1 cellular context compared by ENCODE assay signal in the genomic region with DNA sequence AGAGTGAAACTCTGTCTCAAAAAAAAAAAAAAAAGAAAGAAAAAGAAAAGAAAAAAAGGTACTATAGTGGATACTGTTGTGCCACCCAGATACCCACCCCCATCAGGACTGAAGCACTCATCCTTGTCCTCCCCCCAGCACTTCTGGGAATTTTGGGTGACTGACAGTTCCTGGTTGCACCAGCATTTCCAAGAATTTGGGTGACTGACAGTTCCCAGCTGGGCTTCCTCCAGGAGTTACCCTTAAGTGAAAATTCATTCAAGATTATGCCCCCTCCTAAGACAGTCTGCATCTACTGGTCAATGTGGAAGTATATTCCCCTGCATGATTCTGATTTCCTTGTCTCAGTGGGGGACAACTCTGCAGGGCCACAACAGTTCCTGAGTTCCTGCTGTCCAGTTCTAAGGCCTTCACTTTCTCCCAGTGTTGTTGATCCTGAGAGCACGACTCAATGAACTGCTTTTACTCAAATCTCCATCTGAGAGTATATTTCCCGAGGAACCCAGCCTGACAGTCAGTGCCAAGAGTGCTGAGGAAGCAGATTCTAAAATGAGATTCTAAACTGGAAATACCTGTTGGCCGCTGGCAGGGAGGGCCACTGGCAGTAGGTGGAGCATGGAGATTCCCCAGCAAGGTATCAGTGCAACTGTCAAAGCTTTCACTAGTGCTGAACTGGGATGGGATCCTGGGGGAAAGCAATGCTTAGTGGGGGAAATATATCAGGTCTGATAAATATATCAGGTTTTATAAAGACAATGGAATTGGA.
TF ChIP-seq lines count a peak whose summit lies in the region.

No MANE protein-coding gene starts in this region.

TF ChIP-seq in K562, 482 proteins besides CTCF, POLR2A, EP300 and RAD21 (continued from another document and continues in another):
- TF ChIP-seq RCOR1 (IDR thresholded peaks at IDR 0.05; ENCODE audit: borderline replicate concordance in 1 of 2, low read depth in 2 of 2, low read length in 2 of 2) (no peak), ZNF311 (CRISPR knock-in tag; IDR thresholded peaks at IDR 0.05) (no peak), FOS (IDR thresholded peaks at IDR 0.05; ENCODE audit: extremely low read depth, insufficient read length) (no peak), NUFIP1 (IDR thresholded peaks at IDR 0.05; ENCODE audit: partially characterized antibody) (no peak), ZNF507 (tag; conservative IDR thresholded peaks at IDR 0.05) (no peak), CBX1 (IDR thresholded peaks at IDR 0.05; ENCODE audit: low read depth) (no peak), BCOR (IDR thresholded peaks at IDR 0.05) (no peak), MEF2A (IDR thresholded peaks at IDR 0.05; ENCODE audit: control insufficient read depth, low read depth, low read length) (no peak), ZNF668 (CRISPR knock-in tag; IDR thresholded peaks at IDR 0.05) (no peak), ZNF12 (CRISPR knock-in tag; IDR thresholded peaks at IDR 0.05) (no peak), ZNF431 (CRISPR knock-in tag; IDR thresholded peaks at IDR 0.05) (no peak), SRSF3 (IDR thresholded peaks at IDR 0.05; ENCODE audit: insufficient read depth, low read length) (no peak), HIVEP1 (CRISPR knock-in tag; IDR thresholded peaks at IDR 0.05) (no peak), TCF3 (CRISPR knock-in tag; IDR thresholded peaks at IDR 0.05) (no peak), EGR1 (conservative IDR thresholded peaks at IDR 0.05) (0 out of 2 replicates have a peak, but pooled peaks have one; percentile 25), ZEB2 (IDR thresholded peaks at IDR 0.05) (no peak), ILK (tag; IDR thresholded peaks at IDR 0.05; ENCODE audit: borderline replicate concordance, low read depth) (no peak), ZBTB1 (CRISPR knock-in tag; IDR thresholded peaks at IDR 0.05; ENCODE audit: borderline replicate concordance, low read depth) (no peak), PHB (CRISPR knock-in tag; IDR thresholded peaks at IDR 0.05) (no peak), THRA (IDR thresholded peaks at IDR 0.05) (no peak), XRCC5 (IDR thresholded peaks at IDR 0.05; ENCODE audit: low read depth, low read length) (no peak), SUPT5H (IDR thresholded peaks at IDR 0.05) (no peak), TAF9B (IDR thresholded peaks at IDR 0.05; ENCODE audit: partially characterized antibody) (no peak), TRIM24 (IDR thresholded peaks at IDR 0.05) (peak in 1 of 2 experiments; percentile 76; a peak in 3 of 4 replicates), LEF1 (IDR thresholded peaks at IDR 0.05) (no peak), FOXA1 (IDR thresholded peaks at IDR 0.05; ENCODE audit: borderline replicate concordance) (no peak), SIN3A (IDR thresholded peaks at IDR 0.05; ENCODE audit: borderline replicate concordance in 2 of 2, control insufficient read depth in 1 of 2, low read depth in 2 of 2, low read length in 2 of 2) (no peak), CAMTA2 (CRISPR knock-in tag; conservative IDR thresholded peaks at IDR 0.05) (no peak), ZNF347 (CRISPR knock-in tag; IDR thresholded peaks at IDR 0.05; ENCODE audit: low read depth) (no peak), ZNF316 (IDR thresholded peaks at IDR 0.05) (peak; percentile 92), GATA2 (CRISPR knock-in tag; IDR thresholded peaks at IDR 0.05) (no peak), HMGN3 (IDR thresholded peaks at IDR 0.05; ENCODE audit: borderline replicate concordance, extremely low read depth, insufficient read length, low read depth, low read length) (no peak), ZNF717 (CRISPR knock-in tag; IDR thresholded peaks at IDR 0.05) (no peak), DNMT1 (IDR thresholded peaks at IDR 0.05) (no peak), UBTF (IDR thresholded peaks at IDR 0.05; ENCODE audit: borderline replicate concordance in 1 of 2, low read depth in 2 of 2, low read length in 2 of 2) (no peak), FOSL1 (tag; conservative IDR thresholded peaks at IDR 0.05) (0 out of 2 replicates have a peak, but pooled peaks have one; percentile 34), HNRNPLL (IDR thresholded peaks at IDR 0.05; ENCODE audit: low read depth, low read length, poor library complexity, severe bottlenecking) (no peak), NR2C1 (IDR thresholded peaks at IDR 0.05) (no peak), NR2C1 (tag; IDR thresholded peaks at IDR 0.05) (no peak), ZC3H4 (CRISPR knock-in tag; IDR thresholded peaks at IDR 0.05; ENCODE audit: borderline replicate concordance) (no peak), HSF4 (CRISPR knock-in tag; IDR thresholded peaks at IDR 0.05; ENCODE audit: borderline replicate concordance) (no peak), SIX5 (IDR thresholded peaks at IDR 0.05; ENCODE audit: borderline replicate concordance in 1 of 2, insufficient read depth in 1 of 2, low read depth in 1 of 2, low read length in 2 of 2) (no peak), GTF2F1 (IDR thresholded peaks at IDR 0.05; ENCODE audit: low read depth, low read length) (no peak), POLR3G (IDR thresholded peaks at IDR 0.05; ENCODE audit: extremely low read depth, insufficient read length, insufficient replicate concordance) (no peak), E2F1 (CRISPR knock-in tag; IDR thresholded peaks at IDR 0.05) (no peak), BRF1 (IDR thresholded peaks at IDR 0.05; ENCODE audit: borderline replicate concordance, extremely low read depth, insufficient read length) (no peak), U2AF2 (optimal IDR thresholded peaks at IDR 0.05; ENCODE audit: low read depth, low read length) (no peak), ATF7 (IDR thresholded peaks at IDR 0.05) (peak; percentile 47; the same call in 1 of the 2 replicates), ZNF778 (CRISPR knock-in tag; IDR thresholded peaks at IDR 0.05) (no peak), KLF13 (tag; IDR thresholded peaks at IDR 0.05; ENCODE audit: borderline replicate concordance, low read depth) (no peak), SMARCE1 (IDR thresholded peaks at IDR 0.05) (peak; percentile 30; the same call in 1 of the 2 replicates), MAZ (CRISPR knock-in tag; conservative IDR thresholded peaks at IDR 0.05 in 1 of 2, IDR thresholded peaks at IDR 0.05 in 1 of 2) (peak in 1 of 2 experiments; percentile 77; a peak in 2 of 4 replicates), HMG20B (CRISPR knock-in tag; IDR thresholded peaks at IDR 0.05) (no peak), CBFA2T3 (IDR thresholded peaks at IDR 0.05) (peak; percentile 43; the same call in 1 of the 2 replicates), SP2 (IDR thresholded peaks at IDR 0.05; ENCODE audit: extremely low read depth, low read depth, low read length, poor library complexity, severe bottlenecking) (no peak), HNRNPH1 (optimal IDR thresholded peaks at IDR 0.05; ENCODE audit: low read depth, low read length) (no peak), ZNF699 (CRISPR knock-in tag; IDR thresholded peaks at IDR 0.05; ENCODE audit: insufficient replicate concordance) (no peak)
- TF ChIP-seq, protein P1, sequence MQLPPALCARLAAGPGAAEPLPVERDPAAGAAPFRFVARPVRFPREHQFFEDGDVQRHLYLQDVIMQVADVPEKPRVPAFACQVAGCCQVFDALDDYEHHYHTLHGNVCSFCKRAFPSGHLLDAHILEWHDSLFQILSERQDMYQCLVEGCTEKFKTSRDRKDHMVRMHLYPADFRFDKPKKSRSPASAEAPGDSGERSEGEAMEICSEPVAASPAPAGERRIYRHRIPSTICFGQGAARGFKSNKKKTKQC (CRISPR knock-in tag; IDR thresholded peaks at IDR 0.05) = no peak
- TF ChIP-seq, protein P2, sequence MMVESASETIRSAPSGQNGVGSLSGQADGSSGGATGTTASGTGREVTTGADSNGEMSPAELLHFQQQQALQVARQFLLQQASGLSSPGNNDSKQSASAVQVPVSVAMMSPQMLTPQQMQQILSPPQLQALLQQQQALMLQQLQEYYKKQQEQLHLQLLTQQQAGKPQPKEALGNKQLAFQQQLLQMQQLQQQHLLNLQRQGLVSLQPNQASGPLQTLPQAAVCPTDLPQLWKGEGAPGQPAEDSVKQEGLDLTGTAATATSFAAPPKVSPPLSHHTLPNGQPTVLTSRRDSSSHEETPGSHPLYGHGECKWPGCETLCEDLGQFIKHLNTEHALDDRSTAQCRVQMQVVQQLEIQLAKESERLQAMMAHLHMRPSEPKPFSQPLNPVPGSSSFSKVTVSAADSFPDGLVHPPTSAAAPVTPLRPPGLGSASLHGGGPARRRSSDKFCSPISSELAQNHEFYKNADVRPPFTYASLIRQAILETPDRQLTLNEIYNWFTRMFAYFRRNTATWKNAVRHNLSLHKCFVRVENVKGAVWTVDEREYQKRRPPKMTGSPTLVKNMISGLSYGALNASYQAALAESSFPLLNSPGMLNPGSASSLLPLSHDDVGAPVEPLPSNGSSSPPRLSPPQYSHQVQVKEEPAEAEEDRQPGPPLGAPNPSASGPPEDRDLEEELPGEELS (CRISPR knock-in tag; IDR thresholded peaks at IDR 0.05; ENCODE audit: borderline replicate concordance) = no peak
- TF ChIP-seq, protein P3, sequence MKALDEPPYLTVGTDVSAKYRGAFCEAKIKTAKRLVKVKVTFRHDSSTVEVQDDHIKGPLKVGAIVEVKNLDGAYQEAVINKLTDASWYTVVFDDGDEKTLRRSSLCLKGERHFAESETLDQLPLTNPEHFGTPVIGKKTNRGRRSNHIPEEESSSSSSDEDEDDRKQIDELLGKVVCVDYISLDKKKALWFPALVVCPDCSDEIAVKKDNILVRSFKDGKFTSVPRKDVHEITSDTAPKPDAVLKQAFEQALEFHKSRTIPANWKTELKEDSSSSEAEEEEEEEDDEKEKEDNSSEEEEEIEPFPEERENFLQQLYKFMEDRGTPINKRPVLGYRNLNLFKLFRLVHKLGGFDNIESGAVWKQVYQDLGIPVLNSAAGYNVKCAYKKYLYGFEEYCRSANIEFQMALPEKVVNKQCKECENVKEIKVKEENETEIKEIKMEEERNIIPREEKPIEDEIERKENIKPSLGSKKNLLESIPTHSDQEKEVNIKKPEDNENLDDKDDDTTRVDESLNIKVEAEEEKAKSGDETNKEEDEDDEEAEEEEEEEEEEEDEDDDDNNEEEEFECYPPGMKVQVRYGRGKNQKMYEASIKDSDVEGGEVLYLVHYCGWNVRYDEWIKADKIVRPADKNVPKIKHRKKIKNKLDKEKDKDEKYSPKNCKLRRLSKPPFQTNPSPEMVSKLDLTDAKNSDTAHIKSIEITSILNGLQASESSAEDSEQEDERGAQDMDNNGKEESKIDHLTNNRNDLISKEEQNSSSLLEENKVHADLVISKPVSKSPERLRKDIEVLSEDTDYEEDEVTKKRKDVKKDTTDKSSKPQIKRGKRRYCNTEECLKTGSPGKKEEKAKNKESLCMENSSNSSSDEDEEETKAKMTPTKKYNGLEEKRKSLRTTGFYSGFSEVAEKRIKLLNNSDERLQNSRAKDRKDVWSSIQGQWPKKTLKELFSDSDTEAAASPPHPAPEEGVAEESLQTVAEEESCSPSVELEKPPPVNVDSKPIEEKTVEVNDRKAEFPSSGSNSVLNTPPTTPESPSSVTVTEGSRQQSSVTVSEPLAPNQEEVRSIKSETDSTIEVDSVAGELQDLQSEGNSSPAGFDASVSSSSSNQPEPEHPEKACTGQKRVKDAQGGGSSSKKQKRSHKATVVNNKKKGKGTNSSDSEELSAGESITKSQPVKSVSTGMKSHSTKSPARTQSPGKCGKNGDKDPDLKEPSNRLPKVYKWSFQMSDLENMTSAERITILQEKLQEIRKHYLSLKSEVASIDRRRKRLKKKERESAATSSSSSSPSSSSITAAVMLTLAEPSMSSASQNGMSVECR (CRISPR knock-in tag; IDR thresholded peaks at IDR 0.05) = no peak
